ENCODE assay signal across 1 cellular context in genomic region chr20:46709055-46709458, GRCh38.
TF ChIP-seq lines count a peak whose summit lies in the region.

No MANE protein-coding gene starts in this region.

TF ChIP-seq in HEK293, 187 proteins besides CTCF, POLR2A, EP300 and RAD21 (continued from another document):
- TF ChIP-seq, protein P1, sequence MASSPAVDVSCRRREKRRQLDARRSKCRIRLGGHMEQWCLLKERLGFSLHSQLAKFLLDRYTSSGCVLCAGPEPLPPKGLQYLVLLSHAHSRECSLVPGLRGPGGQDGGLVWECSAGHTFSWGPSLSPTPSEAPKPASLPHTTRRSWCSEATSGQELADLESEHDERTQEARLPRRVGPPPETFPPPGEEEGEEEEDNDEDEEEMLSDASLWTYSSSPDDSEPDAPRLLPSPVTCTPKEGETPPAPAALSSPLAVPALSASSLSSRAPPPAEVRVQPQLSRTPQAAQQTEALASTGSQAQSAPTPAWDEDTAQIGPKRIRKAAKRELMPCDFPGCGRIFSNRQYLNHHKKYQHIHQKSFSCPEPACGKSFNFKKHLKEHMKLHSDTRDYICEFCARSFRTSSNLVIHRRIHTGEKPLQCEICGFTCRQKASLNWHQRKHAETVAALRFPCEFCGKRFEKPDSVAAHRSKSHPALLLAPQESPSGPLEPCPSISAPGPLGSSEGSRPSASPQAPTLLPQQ (tag by site-specific recombination; IDR thresholded peaks at IDR 0.05) = no peak
- TF ChIP-seq ZNF664 (tag by site-specific recombination; IDR thresholded peaks at IDR 0.05) (no peak), ZNF776 (tag by site-specific recombination; IDR thresholded peaks at IDR 0.05; ENCODE audit: borderline replicate concordance) (no peak), ZNF266 (tag by site-specific recombination; IDR thresholded peaks at IDR 0.05; ENCODE audit: low read depth) (no peak), ZNF426 (tag by site-specific recombination; IDR thresholded peaks at IDR 0.05) (no peak), ZBTB26 (tag by site-specific recombination; optimal IDR thresholded peaks at IDR 0.05) (no peak), ZNF76 (tag by site-specific recombination; IDR thresholded peaks at IDR 0.05; ENCODE audit: borderline replicate concordance, low read depth) (no peak)
